Comparison of ENCODE assay signal across 40 cellular contexts in the genomic region with DNA sequence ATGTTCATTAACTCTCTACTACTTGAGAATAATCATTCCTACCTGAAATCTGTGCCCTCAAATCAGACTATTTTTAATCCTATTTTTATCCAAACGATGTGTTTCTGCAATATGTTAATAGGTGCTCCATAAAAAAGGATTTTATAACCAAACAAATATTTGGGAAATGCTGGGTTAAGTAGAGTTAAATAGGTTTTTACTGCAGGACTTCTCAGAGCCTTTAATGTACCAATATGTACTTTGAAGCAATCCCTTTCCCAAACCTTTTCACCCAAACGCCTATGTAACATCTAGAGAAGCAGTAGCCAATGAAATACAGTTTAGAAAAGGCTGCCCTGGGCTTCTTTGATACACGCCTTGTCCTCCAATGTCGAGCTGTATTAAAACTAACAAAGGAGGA.
"Had no signal": no experiment of that assay in that cellular context is flagged by ENCODE, and none has a peak within 500 bp of the region (broad histone marks: within the 10 kb centered on the region; RNA-seq: fewer than 3 reads in every experiment).

No MANE protein-coding gene starts in this region.

- H3K4me3 ChIP-seq: adrenal gland, ascending aorta, body of pancreas, breast epithelium, cardiac muscle cell had no signal

- DNase-seq: activated effector memory CD4-positive, alpha-beta T cell treated with anti-CD3 and anti-CD28 coated beads, Interleukin-2, amount 50 U/mL, for 16 hours; activated effector memory CD4-positive, alpha-beta T cell treated with Interleukin-2 at 50 U/mL for 16 hours; activated gamma-delta T cell; activated gamma-delta T cell treated with Interleukin-2 at 50 U/mL for 16 hours; activated naive CD4-positive, alpha-beta T cell; activated naive CD4-positive, alpha-beta T cell treated with anti-CD3 and anti-CD28 coated beads for 36 hours; activated naive CD4-positive, alpha-beta T cell treated with anti-CD3 and anti-CD28 coated beads, Interleukin-2, amount 10 ng/mL, durations not matched to agents 7 days and 5 days; activated naive CD4-positive, alpha-beta T cell treated with anti-CD3 and anti-CD28 coated beads, Interleukin-2, amount 50 U/mL, for 16 hours; activated naive CD4-positive, alpha-beta T cell treated with Interleukin-2 at 50 U/mL for 16 hours; activated naive CD8-positive, alpha-beta T cell treated with anti-CD3 and anti-CD28 coated beads for 36 hours; activated naive CD8-positive, alpha-beta T cell treated with anti-CD3 and anti-CD28 coated beads, Interleukin-2, amount 10 ng/mL, durations not matched to agents 7 days and 5 days; activated naive CD8-positive, alpha-beta T cell treated with anti-CD3 and anti-CD28 coated beads, Interleukin-2, amount 50 U/mL, for 24 hours; activated T-cell treated with anti-CD3 and anti-CD28 coated beads, Interleukin-2, amount 50 U/mL, for 1 hour; activated T-cell treated with anti-CD3 and anti-CD28 coated beads, Interleukin-2, amount 50 U/mL, for 24 hours; activated T-cell treated with anti-CD3 and anti-CD28 coated beads, Interleukin-2, amount 50 U/mL, for 4 hours; activated T-cell treated with anti-CD3 and anti-CD28 coated beads, Interleukin-2, amount 50 U/mL, for 48 hours; activated T-cell treated with anti-CD3 and anti-CD28 coated beads, Interleukin-2, amount 50 U/mL, for 72 hours; adrenal gland; amniotic stem cell; amygdala; anterior cingulate cortex; aorta; body of pancreas; brain microvascular endothelial cell; caudate nucleus; central memory CD4-positive, alpha-beta T cell; cerebellar nuclear complex had no signal

- H3K4me1 ChIP-seq: adrenal gland, ascending aorta, body of pancreas had no signal

- H3K4me3 Mint-ChIP-seq: activated naive CD4-positive, alpha-beta T cell treated with anti-CD3 and anti-CD28 coated beads for 36 hours; activated naive CD4-positive, alpha-beta T cell treated with anti-CD3 and anti-CD28 coated beads, Interleukin-2, amount 10 ng/mL, durations not matched to agents 7 days and 5 days; activated naive CD4-positive, alpha-beta T cell treated with anti-CD3 and anti-CD28 coated beads, Interleukin-2, amount 50 U/mL, for 24 hours; activated naive CD8-positive, alpha-beta T cell; activated naive CD8-positive, alpha-beta T cell treated with anti-CD3 and anti-CD28 coated beads for 36 hours; activated naive CD8-positive, alpha-beta T cell treated with anti-CD3 and anti-CD28 coated beads, Interleukin-2, amount 10 ng/mL, durations not matched to agents 7 days and 5 days; activated naive CD8-positive, alpha-beta T cell treated with anti-CD3 and anti-CD28 coated beads, Interleukin-2, amount 50 U/mL, for 24 hours; activated T-cell treated with anti-CD3 and anti-CD28 coated beads, Interleukin-2, amount 50 U/mL, for 24 hours; activated T-cell treated with anti-CD3 and anti-CD28 coated beads, Interleukin-2, amount 50 U/mL, for 4 hours; activated T-cell treated with anti-CD3 and anti-CD28 coated beads, Interleukin-2, amount 50 U/mL, for 72 hours; activated T-helper 1 cell treated with anti-CD3 and anti-CD28 coated beads, Interleukin-12 subunit alpha, Interleukin-12 subunit beta, Interleukin-2, Interleukin-4 antibody, amounts not matched to agents 30 ng/mL and 10 ng/mL and 1 ng/mL, durations not matched to agents 14 hours and 24 hours and 36 hours; activated T-helper 17 cell treated with anti-CD3 and anti-CD28 coated beads, Interleukin-2, amount 50 U/mL, for 72 hours; brain; central memory CD8-positive, alpha-beta T cell had no signal

- H3K9me3 Mint-ChIP-seq: activated naive CD4-positive, alpha-beta T cell treated with anti-CD3 and anti-CD28 coated beads for 36 hours; activated naive CD4-positive, alpha-beta T cell treated with anti-CD3 and anti-CD28 coated beads, Interleukin-2, amount 10 ng/mL, durations not matched to agents 7 days and 5 days; activated naive CD4-positive, alpha-beta T cell treated with anti-CD3 and anti-CD28 coated beads, Interleukin-2, amount 50 U/mL, for 24 hours; activated naive CD4-positive, alpha-beta T cell treated with anti-CD3 and anti-CD28 coated beads, Interleukin-2, amount 50 U/mL, for 72 hours; activated naive CD8-positive, alpha-beta T cell treated with anti-CD3 and anti-CD28 coated beads for 36 hours; activated naive CD8-positive, alpha-beta T cell treated with anti-CD3 and anti-CD28 coated beads, Interleukin-2, amount 10 ng/mL, durations not matched to agents 7 days and 5 days; activated naive CD8-positive, alpha-beta T cell treated with anti-CD3 and anti-CD28 coated beads, Interleukin-2, amount 50 U/mL, for 24 hours; activated T-cell treated with anti-CD3 and anti-CD28 coated beads, Interleukin-2, amount 50 U/mL, for 24 hours; activated T-cell treated with anti-CD3 and anti-CD28 coated beads, Interleukin-2, amount 50 U/mL, for 4 hours; activated T-cell treated with anti-CD3 and anti-CD28 coated beads, Interleukin-2, amount 50 U/mL, for 72 hours; activated T-helper 1 cell treated with anti-CD3 and anti-CD28 coated beads, Interleukin-12 subunit alpha, Interleukin-12 subunit beta, Interleukin-2, Interleukin-4 antibody, amounts not matched to agents 30 ng/mL and 10 ng/mL and 1 ng/mL, durations not matched to agents 14 hours and 24 hours and 36 hours; activated T-helper 17 cell treated with anti-CD3 and anti-CD28 coated beads, Interleukin-2, amount 50 U/mL, for 72 hours; activated T-helper 2 cell treated with anti-CD3 and anti-CD28 coated beads, Interferon-gamma antibody, Interleukin-2, Interleukin-4, amounts not matched to agents 10 μg/mL and 5 μg/mL and 100 μg/mL, durations not matched to agents 14 hours and 24 hours and 36 hours; brain; central memory CD8-positive, alpha-beta T cell had no signal

- H3K36me3 Mint-ChIP-seq: activated naive CD4-positive, alpha-beta T cell treated with anti-CD3 and anti-CD28 coated beads, Interleukin-2, amount 10 ng/mL, durations not matched to agents 7 days and 5 days; activated naive CD4-positive, alpha-beta T cell treated with anti-CD3 and anti-CD28 coated beads, Interleukin-2, amount 50 U/mL, for 24 hours; activated naive CD4-positive, alpha-beta T cell treated with anti-CD3 and anti-CD28 coated beads, Interleukin-2, amount 50 U/mL, for 72 hours; activated naive CD8-positive, alpha-beta T cell; activated naive CD8-positive, alpha-beta T cell treated with anti-CD3 and anti-CD28 coated beads for 36 hours; activated naive CD8-positive, alpha-beta T cell treated with anti-CD3 and anti-CD28 coated beads, Interleukin-2, amount 10 ng/mL, durations not matched to agents 7 days and 5 days; brain had no signal

- ATAC-seq: activated naive CD4-positive, alpha-beta T cell treated with anti-CD3 and anti-CD28 coated beads, Interleukin-2, amount 50 U/mL, for 72 hours; activated naive CD8-positive, alpha-beta T cell treated with anti-CD3 and anti-CD28 coated beads, Interleukin-2, amount 50 U/mL, for 24 hours; activated T-cell treated with anti-CD3 and anti-CD28 coated beads, Interleukin-2, amount 50 U/mL, for 4 hours; activated T-cell treated with anti-CD3 and anti-CD28 coated beads, Interleukin-2, amount 50 U/mL, for 72 hours; activated T-helper 17 cell treated with anti-CD3 and anti-CD28 coated beads, Interleukin-2, amount 50 U/mL, for 72 hours; body of pancreas had no signal

- H3K4me1 Mint-ChIP-seq: activated naive CD4-positive, alpha-beta T cell treated with anti-CD3 and anti-CD28 coated beads, Interleukin-2, amount 10 ng/mL, durations not matched to agents 7 days and 5 days; activated naive CD4-positive, alpha-beta T cell treated with anti-CD3 and anti-CD28 coated beads, Interleukin-2, amount 50 U/mL, for 24 hours; activated naive CD8-positive, alpha-beta T cell treated with anti-CD3 and anti-CD28 coated beads for 36 hours; activated naive CD8-positive, alpha-beta T cell treated with anti-CD3 and anti-CD28 coated beads, Interleukin-2, amount 10 ng/mL, durations not matched to agents 7 days and 5 days; activated naive CD8-positive, alpha-beta T cell treated with anti-CD3 and anti-CD28 coated beads, Interleukin-2, amount 50 U/mL, for 24 hours; activated T-helper 17 cell treated with anti-CD3 and anti-CD28 coated beads, Interleukin-2, amount 50 U/mL, for 72 hours; brain; central memory CD8-positive, alpha-beta T cell had no signal

- H3K27me3 ChIP-seq: adrenal gland, ascending aorta, body of pancreas, brain microvascular endothelial cell, breast epithelium, cardiac muscle cell had no signal

- H3K27ac Mint-ChIP-seq: activated naive CD4-positive, alpha-beta T cell treated with anti-CD3 and anti-CD28 coated beads for 36 hours; activated naive CD4-positive, alpha-beta T cell treated with anti-CD3 and anti-CD28 coated beads, Interleukin-2, amount 10 ng/mL, durations not matched to agents 7 days and 5 days; activated naive CD4-positive, alpha-beta T cell treated with anti-CD3 and anti-CD28 coated beads, Interleukin-2, amount 50 U/mL, for 24 hours; activated naive CD4-positive, alpha-beta T cell treated with anti-CD3 and anti-CD28 coated beads, Interleukin-2, amount 50 U/mL, for 72 hours; activated naive CD8-positive, alpha-beta T cell; activated naive CD8-positive, alpha-beta T cell treated with anti-CD3 and anti-CD28 coated beads for 36 hours; activated naive CD8-positive, alpha-beta T cell treated with anti-CD3 and anti-CD28 coated beads, Interleukin-2, amount 10 ng/mL, durations not matched to agents 7 days and 5 days; activated naive CD8-positive, alpha-beta T cell treated with anti-CD3 and anti-CD28 coated beads, Interleukin-2, amount 50 U/mL, for 24 hours; activated T-cell treated with anti-CD3 and anti-CD28 coated beads, Interleukin-2, amount 50 U/mL, for 24 hours; activated T-cell treated with anti-CD3 and anti-CD28 coated beads, Interleukin-2, amount 50 U/mL, for 72 hours; activated T-helper 1 cell treated with anti-CD3 and anti-CD28 coated beads, Interleukin-12 subunit alpha, Interleukin-12 subunit beta, Interleukin-2, Interleukin-4 antibody, amounts not matched to agents 30 ng/mL and 10 ng/mL and 1 ng/mL, durations not matched to agents 14 hours and 24 hours and 36 hours; activated T-helper 17 cell treated with anti-CD3 and anti-CD28 coated beads, Interleukin-2, amount 50 U/mL, for 72 hours; activated T-helper 2 cell treated with anti-CD3 and anti-CD28 coated beads, Interferon-gamma antibody, Interleukin-2, Interleukin-4, amounts not matched to agents 10 μg/mL and 5 μg/mL and 100 μg/mL, durations not matched to agents 14 hours and 24 hours and 36 hours had no signal

- H3K27ac ChIP-seq: adrenal gland, ascending aorta, body of pancreas, brain microvascular endothelial cell, breast epithelium, cardiac muscle cell had no signal

- H3K9me3 ChIP-seq: adrenal gland, ascending aorta, body of pancreas, breast epithelium had no signal

- H3K36me3 ChIP-seq: adrenal gland, ascending aorta, brain microvascular endothelial cell, breast epithelium, cardiac muscle cell had no signal

- FAIRE-seq: astrocyte, bronchial epithelial cell had no signal
